In the genomic region with DNA sequence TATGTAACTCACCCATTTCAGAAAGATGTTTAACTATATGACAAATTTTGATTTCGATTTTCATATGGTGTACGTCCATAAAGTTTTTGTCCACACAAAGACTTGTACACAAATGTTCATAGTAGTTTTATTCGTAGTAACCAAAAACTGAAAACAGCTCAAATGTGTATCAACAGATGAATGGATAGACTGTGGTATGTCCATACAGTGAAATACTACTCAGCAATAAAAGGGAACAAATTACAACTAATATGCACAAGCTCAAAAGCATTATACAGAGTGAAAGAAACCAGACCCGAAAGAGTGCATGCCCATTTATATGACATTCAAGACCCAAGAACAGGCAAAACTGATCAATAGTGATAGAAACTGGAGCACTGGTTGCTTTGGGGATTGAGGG, we compare ENCODE assay signal across 22 cellular contexts.
DNase-seq lines count a peak whose midpoint lies in the region; ATAC-seq, FAIRE-seq and TF ChIP-seq lines count a peak whose summit lies in the region.
"Had no signal": no experiment of that assay in that cellular context is flagged by ENCODE, and none has a peak within 500 bp of the region (broad histone marks: within the 10 kb centered on the region; RNA-seq: fewer than 3 reads in every experiment).

No MANE protein-coding gene starts in this region.

- H3K36me3 Mint-ChIP-seq in activated CD4-positive, alpha-beta memory T cell treated with anti-CD3 and anti-CD28 coated beads, Interleukin-2, amount 10 ng/mL, durations not matched to agents 7 days and 5 days (ENCODE audit: low read depth) = no peaks in the 10 kb centered on the region
- H3K36me3 Mint-ChIP-seq: CD8-positive, alpha-beta T cell had no signal

- no peak overlapping the region for H2BK15ac ChIP-seq in H1 (ENCODE audit: low read length)

- H2AFZ ChIP-seq in SK-N-SH (ENCODE audit: low read depth) = no peak overlapping the region
- no peak overlapping the region for H2AFZ ChIP-seq in H1 (ENCODE audit: low read length)
- no peak overlapping the region for H2AFZ ChIP-seq in endothelial cell of umbilical vein (ENCODE audit: low read depth, low read length)

- DNase-seq in SK-N-SH = no peak
- no peak for DNase-seq in H1 (ENCODE audit: low read depth in 1 of 2, low spot score in 2 of 2)
- DNase-seq in endothelial cell of umbilical vein (ENCODE audit: low read depth, low spot score) = no peak
- DNase-seq in activated gamma-delta T cell (lab: John Stamatoyannopoulos, UW) = no peak
- no peak for DNase-seq in activated CD4-positive, alpha-beta memory T cell treated with anti-CD3 and anti-CD28 coated beads, Interleukin-2, amount 10 ng/mL, durations not matched to agents 7 days and 5 days
- no peak for DNase-seq in NCI-H2081 (lab: John Stamatoyannopoulos, UW)
- DNase-seq: AML-193; Caco-2; Calu3; CD4-positive, alpha-beta T cell; CD8-positive, alpha-beta T cell; DMS79 treated with DMSO at 0.1 percent for 48 hours; GF-D8 had no signal

- peaks cover 28% of the 10 kb centered on the region for H3K79me1 ChIP-seq in H1 (ENCODE audit: low read depth, low read length)

- FAIRE-seq in H1 (lab: Jason Lieb, UNC) (no peak), endothelial cell of umbilical vein (lab: Jason Lieb, UNC) (peak; percentile 28)
- FAIRE-seq: A549, D721Med, GM12891, GM19239 had no signal

- no peak overlapping the region for H3K4ac ChIP-seq in H1 (replicated peaks; ENCODE audit: insufficient read length, low read depth, low read length)

- H2BK5ac ChIP-seq in H1 (ENCODE audit: low read depth, low read length) = no peak overlapping the region

- TF ChIP-seq CTCF in SK-N-SH (IDR thresholded peaks at IDR 0.05) = no peak
- no peak for TF ChIP-seq CTCF in H1 (IDR thresholded peaks at IDR 0.05; ENCODE audit: control extremely low read depth in 1 of 3, insufficient read depth in 1 of 3, low read depth in 1 of 3, low read length in 3 of 3)
- no peak for TF ChIP-seq CTCF in endothelial cell of umbilical vein (IDR thresholded peaks at IDR 0.05; ENCODE audit: extremely low read depth in 1 of 2, insufficient read depth in 1 of 2, low read depth in 1 of 2, low read length in 2 of 2)

- TF ChIP-seq RAD21 in SK-N-SH (IDR thresholded peaks at IDR 0.05; ENCODE audit: low read length) = no peak
- TF ChIP-seq RAD21 in H1 (IDR thresholded peaks at IDR 0.05 in 1 of 2, conservative IDR thresholded peaks at IDR 0.05 in 1 of 2; ENCODE audit: low read depth in 2 of 2, low read length in 2 of 2) = no peak

- H3K27ac ChIP-seq in SK-N-SH (ENCODE audit: low read depth in 2 of 2, low read length in 1 of 2) (no peak overlapping the region), H1 (ENCODE audit: low read depth, low read length) (no peak overlapping the region), endothelial cell of umbilical vein (ENCODE audit: insufficient read depth, low read depth, low read length) (no peak overlapping the region)
- H3K27ac ChIP-seq: 22Rv1; A549; BLaER1 treated with 17β-estradiol and CSF1 and Interleukin-3, amounts not matched to agents 10 nM and 100 nM; C4-2B had no signal

- POLR2A ChIA-PET in SK-N-SH (lab: Yijun Ruan, JAX) (no interaction called here), H1 (lab: Charles Lee; ENCODE audit: partially characterized antibody) (interaction anchor here (1.0 to 1.7 kb wide), 2 partner anchors 9 to 12 kb away, joined by 3 to 4 read pairs; no protein-coding TSS in a partner anchor), endothelial cell of umbilical vein (lab: Charles Lee) (no interaction called here)
- POLR2A ChIA-PET in activated CD4-positive, alpha-beta memory T cell treated with anti-CD3 and anti-CD28 coated beads, Interleukin-2, amount 10 ng/mL, durations not matched to agents 7 days and 5 days (lab: Charles Lee) = no interaction called here

- H2BK20ac ChIP-seq in H1 (ENCODE audit: low read length) = no peak overlapping the region

- dilution Hi-C loops in endothelial cell of umbilical vein (cut with MboI; ENCODE audit: extremely low pct_ligation_motif_present, low sequenced_read_pairs) = no loop called here

- TF ChIP-seq EP300 in SK-N-SH (IDR thresholded peaks at IDR 0.05; ENCODE audit: borderline replicate concordance in 1 of 2, low read depth in 1 of 2, low read length in 1 of 2) (no peak), H1 (IDR thresholded peaks at IDR 0.05; ENCODE audit: borderline replicate concordance in 1 of 2, low read depth in 2 of 2, low read length in 2 of 2) (no peak)

- no peak overlapping the region for H3K4me3 Mint-ChIP-seq in activated CD4-positive, alpha-beta memory T cell treated with anti-CD3 and anti-CD28 coated beads, Interleukin-2, amount 10 ng/mL, durations not matched to agents 7 days and 5 days
- H3K4me3 Mint-ChIP-seq: B cell; CD4-positive, alpha-beta T cell; CD8-positive, alpha-beta T cell had no signal

- no peaks in the 10 kb centered on the region for H3K27me3 Mint-ChIP-seq in activated CD4-positive, alpha-beta memory T cell treated with anti-CD3 and anti-CD28 coated beads, Interleukin-2, amount 10 ng/mL, durations not matched to agents 7 days and 5 days
- H3K27me3 Mint-ChIP-seq: B cell had no signal

- H4K5ac ChIP-seq in H1 (ENCODE audit: insufficient read length, low read depth, low read length) = no peak overlapping the region

- no peak overlapping the region for H3K4me3 ChIP-seq in SK-N-SH (ENCODE audit: low read depth in 2 of 2, low read length in 1 of 2)
- no peak overlapping the region for H3K4me3 ChIP-seq in H1 (ENCODE audit: extremely low read depth in 1 of 4, insufficient read depth in 2 of 4, low read depth in 3 of 4, low read length in 4 of 4)
- H3K4me3 ChIP-seq in endothelial cell of umbilical vein (replicated peaks in 1 of 3; ENCODE audit: insufficient read depth in 1 of 3, low read depth in 1 of 3, low read length in 3 of 3) = no peak overlapping the region
- H3K4me3 ChIP-seq: A549; BLaER1 treated with 17β-estradiol and CSF1 and Interleukin-3, amounts not matched to agents 10 nM and 100 nM had no signal

- no peak overlapping the region for H4K91ac ChIP-seq in H1 (replicated peaks; ENCODE audit: insufficient read length, low read length)

- H2BK120ac ChIP-seq in H1 (replicated peaks; ENCODE audit: low read depth, low read length) = no peak overlapping the region

- H3K9me3 ChIP-seq in SK-N-SH = no peaks in the 10 kb centered on the region
- peaks cover 8 to 15% of the 10 kb centered on the region in 2 experiments for H3K9me3 ChIP-seq in H1 (ENCODE audit: insufficient read depth in 2 of 2, low read depth in 1 of 2, low read length in 1 of 2)
- no peaks in the 10 kb centered on the region for H3K9me3 ChIP-seq in endothelial cell of umbilical vein (replicated peaks; ENCODE audit: control insufficient read depth, insufficient read depth, low read length)

- intact Hi-C loops in endothelial cell of umbilical vein (cut with micrococcal nuclease) = no loop called here

- H3K36me3 ChIP-seq in SK-N-SH (replicated peaks in 1 of 2; ENCODE audit: control insufficient read depth in 1 of 2, insufficient read depth in 2 of 2, low read length in 1 of 2) (no peaks in the 10 kb centered on the region), H1 (ENCODE audit: control insufficient read depth in 2 of 4, insufficient read depth in 4 of 4, low read length in 3 of 4) (peaks cover 0 to 44% (median 22%) of the 10 kb centered on the region in 4 experiments; a peak in 5 of 8 replicates), endothelial cell of umbilical vein (ENCODE audit: control insufficient read depth in 2 of 2, extremely low read depth in 1 of 2, insufficient read depth in 2 of 2, low read length in 2 of 2) (no peaks in the 10 kb centered on the region)
- H3K36me3 ChIP-seq: BLaER1 treated with 17β-estradiol and CSF1 and Interleukin-3, amounts not matched to agents 10 nM and 100 nM had no signal

- 0 out of 2 replicates have a peak, but pooled peaks cover 2% of the 10 kb centered on the region for H3K23me2 ChIP-seq in H1 (ENCODE audit: low read depth, low read length)

- H3K4me1 Mint-ChIP-seq in activated CD4-positive, alpha-beta memory T cell treated with anti-CD3 and anti-CD28 coated beads, Interleukin-2, amount 10 ng/mL, durations not matched to agents 7 days and 5 days = no peaks in the 10 kb centered on the region
- H3K4me1 Mint-ChIP-seq: B cell had no signal

- H4K20me1 ChIP-seq in SK-N-SH (ENCODE audit: insufficient read depth) (no peaks in the 10 kb centered on the region), H1 (replicated peaks in 1 of 2; ENCODE audit: control insufficient read depth in 1 of 2, insufficient read depth in 2 of 2, low read length in 2 of 2) (peaks cover 0 to 4% of the 10 kb centered on the region in 2 experiments), endothelial cell of umbilical vein (replicated peaks; ENCODE audit: control insufficient read depth, extremely low read depth, insufficient read depth, low read length) (no peaks in the 10 kb centered on the region)
- H4K20me1 ChIP-seq: BLaER1 treated with 17β-estradiol and CSF1 and Interleukin-3, amounts not matched to agents 10 nM and 100 nM had no signal

- H3K4me1 ChIP-seq in SK-N-SH (ENCODE audit: control insufficient read depth in 1 of 2, insufficient read depth in 2 of 2, low read depth in 1 of 2, low read length in 1 of 2) (no peaks in the 10 kb centered on the region), H1 (replicated peaks in 1 of 4; ENCODE audit: control insufficient read depth in 3 of 4, insufficient read depth in 4 of 4, low read length in 3 of 4) (peaks cover 2 to 7% (median 5%) of the 10 kb centered on the region in 4 experiments; a peak in 4 of 7 replicates), endothelial cell of umbilical vein (ENCODE audit: control insufficient read depth, extremely low read depth, insufficient read depth, low read length) (no peaks in the 10 kb centered on the region)
- H3K4me1 ChIP-seq: A549; BLaER1 treated with 17β-estradiol and CSF1 and Interleukin-3, amounts not matched to agents 10 nM and 100 nM; Caco-2 had no signal

- H3K27me3 ChIP-seq in SK-N-SH (ENCODE audit: insufficient read depth) (peaks cover under 1% of the 10 kb centered on the region; the same call in 1 of the 2 replicates), H1 (replicated peaks in 1 of 4; ENCODE audit: control insufficient read depth in 3 of 4, extremely low read depth in 1 of 4, insufficient read depth in 3 of 4, low read length in 3 of 4) (no peaks in the 10 kb centered on the region), endothelial cell of umbilical vein (ENCODE audit: control insufficient read depth in 2 of 2, insufficient read depth in 2 of 2, low read length in 2 of 2) (peaks cover 2 to 6% of the 10 kb centered on the region in 2 experiments)
- H3K27me3 ChIP-seq: BLaER1 treated with 17β-estradiol and CSF1 and Interleukin-3, amounts not matched to agents 10 nM and 100 nM had no signal

- no peaks in the 10 kb centered on the region for H3F3A ChIP-seq in SK-N-SH (replicated peaks; ENCODE audit: insufficient read depth)

- H3K4me2 ChIP-seq in SK-N-SH (no peak overlapping the region), H1 (ENCODE audit: insufficient read depth in 1 of 2, low read depth in 2 of 2, low read length in 2 of 2) (no peak overlapping the region), endothelial cell of umbilical vein (ENCODE audit: insufficient read depth, low read length) (no peak overlapping the region)
- H3K4me2 ChIP-seq: A549; BLaER1 treated with 17β-estradiol and CSF1 and Interleukin-3, amounts not matched to agents 10 nM and 100 nM had no signal

- TF ChIP-seq POLR2A in H1 (IDR thresholded peaks at IDR 0.05; ENCODE audit: control extremely low read depth in 1 of 2, low read depth in 2 of 2, low read length in 2 of 2) (no peak), endothelial cell of umbilical vein (IDR thresholded peaks at IDR 0.05; ENCODE audit: low read depth, low read length) (no peak)

- H2BK12ac ChIP-seq in H1 (ENCODE audit: low read depth, low read length) = no peak overlapping the region

- H3K56ac ChIP-seq in H1 (replicated peaks; ENCODE audit: insufficient read length, low read depth, low read length) = no peak overlapping the region

- BruUV-seq in endothelial cell of umbilical vein (replicated peaks; lab: Mats Ljungman, UMichigan) = no TSS peak

- H3K79me2 ChIP-seq in SK-N-SH (ENCODE audit: insufficient read depth) = no peaks in the 10 kb centered on the region
- H3K79me2 ChIP-seq in H1 (ENCODE audit: control insufficient read depth in 1 of 2, insufficient read depth in 2 of 2, low read length in 2 of 2) = peaks cover 32 to 91% of the 10 kb centered on the region in 2 experiments
- no peaks in the 10 kb centered on the region for H3K79me2 ChIP-seq in endothelial cell of umbilical vein (ENCODE audit: control insufficient read depth, insufficient read depth, low read length)

- no peak overlapping the region for H3K14ac ChIP-seq in H1 (ENCODE audit: insufficient read length)

- H3K23ac ChIP-seq in H1 (ENCODE audit: insufficient read length) = no peak overlapping the region

- no peak overlapping the region for H2AK5ac ChIP-seq in H1 (ENCODE audit: low read depth, low read length)

- H3K18ac ChIP-seq in H1 (ENCODE audit: extremely low read depth, low read length) = no peak overlapping the region

- CTCF ChIA-PET in SK-N-SH (lab: Yijun Ruan, JAX) (no interaction called here), H1 (lab: Charles Lee; ENCODE audit: partially characterized antibody) (interaction anchor here (1.0 kb wide), 1 partner anchor 67 kb away, joined by 3 read pairs; no protein-coding TSS in a partner anchor), endothelial cell of umbilical vein (lab: Charles Lee) (no interaction called here)
- CTCF ChIA-PET in activated CD4-positive, alpha-beta memory T cell treated with anti-CD3 and anti-CD28 coated beads, Interleukin-2, amount 10 ng/mL, durations not matched to agents 7 days and 5 days (lab: Charles Lee) = no interaction called here

- H4K8ac ChIP-seq in H1 (ENCODE audit: extremely low read depth, insufficient read depth, low read length) = no peak overlapping the region

- ATAC-seq in SK-N-SH treated with all-trans-retinoic acid at 6 μM for 48 hours = no peak
- ATAC-seq: A549; CD8-positive, alpha-beta T cell had no signal

- no peak overlapping the region for H3K27ac Mint-ChIP-seq in activated CD4-positive, alpha-beta memory T cell treated with anti-CD3 and anti-CD28 coated beads, Interleukin-2, amount 10 ng/mL, durations not matched to agents 7 days and 5 days
- H3K27ac Mint-ChIP-seq: B cell; CD4-positive, alpha-beta T cell; CD8-positive, alpha-beta T cell had no signal

- no peaks in the 10 kb centered on the region for H3K9me2 ChIP-seq in SK-N-SH

- H3K9ac ChIP-seq in SK-N-SH (no peak overlapping the region), H1 (replicated peaks in 1 of 4; ENCODE audit: extremely low read depth in 1 of 4, low read depth in 3 of 4, low read length in 3 of 4) (no peak overlapping the region), endothelial cell of umbilical vein (replicated peaks; ENCODE audit: extremely low read depth, insufficient read depth, low read length) (no peak overlapping the region)
- H3K9ac ChIP-seq: BLaER1 treated with 17β-estradiol and CSF1 and Interleukin-3, amounts not matched to agents 10 nM and 100 nM had no signal

- H3K9me1 ChIP-seq in endothelial cell of umbilical vein (replicated peaks; ENCODE audit: control insufficient read depth, extremely low read depth, insufficient read depth, low read length) = no peaks in the 10 kb centered on the region

- WGBS in SK-N-SH (ENCODE audit: low lambda C conversion rate) = 33% methylated on average over 4 of the region's 4 CpGs
- WGBS in H1 (ENCODE audit: extremely low coverage in 1 of 2, insufficient coverage in 1 of 2, insufficient read length in 1 of 2, insufficient replicate concordance in 2 of 2, low coverage in 1 of 2, low lambda C conversion rate in 2 of 2, missing lambda C conversion rate in 1 of 2), 2 experiments = 93% methylated on average over 4 of the region's 4 CpGs; no CpG with 5 or more reads in 1 of the 2 experiments

- no peaks in the 10 kb centered on the region for H3K9me3 Mint-ChIP-seq in activated CD4-positive, alpha-beta memory T cell treated with anti-CD3 and anti-CD28 coated beads, Interleukin-2, amount 10 ng/mL, durations not matched to agents 7 days and 5 days
